Comparison of ENCODE assay signal across 10 cellular contexts in the genomic region with DNA sequence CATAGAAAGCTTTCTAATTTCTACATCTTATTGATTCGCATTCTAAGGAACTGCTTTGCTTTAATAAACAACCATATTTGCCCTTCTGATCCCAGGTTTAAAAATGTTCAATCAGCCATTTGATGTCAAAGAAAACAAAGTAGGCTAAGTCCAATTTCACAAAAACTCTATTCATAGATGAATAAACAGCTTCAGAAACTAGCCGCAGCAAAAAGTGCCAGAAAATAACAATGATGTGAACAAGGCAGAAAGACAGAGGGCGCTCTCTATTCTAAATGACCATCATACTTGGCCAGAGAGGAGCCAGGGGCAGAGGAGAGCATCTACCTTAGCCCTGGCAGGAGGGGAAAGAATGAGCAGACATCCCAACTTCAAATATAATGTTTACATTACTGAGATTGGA. TPM values are rescaled to one million over a fixed set of nuclear protein-coding genes. Genes with fewer than 3 reads are reported as not detected.
DNase-seq lines count a peak whose midpoint lies in the region; ATAC-seq and TF ChIP-seq lines count a peak whose summit lies in the region.
"Had no signal": no experiment of that assay in that cellular context is flagged by ENCODE, and none has a peak within 500 bp of the region (broad histone marks: within the 10 kb centered on the region; RNA-seq: fewer than 3 reads in every experiment).

No MANE protein-coding gene starts in this region.

- intact Hi-C loops in tibial artery (cut with DNase I; ENCODE audit: low total_unique reads) = loop anchor here (10.0 kb wide), 1 partner anchor 86 kb away; no protein-coding TSS in a partner anchor

- H3K4me2 ChIP-seq in GM23338 = no peak overlapping the region

- H3K4me1 ChIP-seq in GM23338 (ENCODE audit: insufficient read depth) (peaks cover 26% of the 10 kb centered on the region), Peyer's patch (peaks cover 0 to 30% (median 0%) of the 10 kb centered on the region in 4 donors), tibial artery (peaks cover 0 to 36% (median 2%) of the 10 kb centered on the region in 4 donors)

- H3K79me2 ChIP-seq in GM23338 (replicated peaks; ENCODE audit: insufficient read depth) = peaks cover 8% of the 10 kb centered on the region; the same call in 1 of the 2 replicates

- no peak for TF ChIP-seq POLR2A in Peyer's patch (IDR thresholded peaks at IDR 0.05)

- peaks cover 17% of the 10 kb centered on the region for H3K27me3 Mint-ChIP-seq in GM23338 (ENCODE audit: insufficient read depth, low read depth, poor library complexity)
- H3K27me3 Mint-ChIP-seq in activated T-cell treated with anti-CD3 and anti-CD28 coated beads, Interleukin-2, amount 50 U/mL, for 72 hours (ENCODE audit: low read depth) = peaks cover 23% of the 10 kb centered on the region

- H3K36me3 Mint-ChIP-seq in GM23338 (ENCODE audit: low read depth) = 0 out of 3 replicates have a peak, but pooled peaks cover under 1% of the 10 kb centered on the region
- H3K36me3 Mint-ChIP-seq in activated naive CD4-positive, alpha-beta T cell treated with anti-CD3 and anti-CD28 coated beads, Interleukin-2, amount 50 U/mL, for 72 hours = no peaks in the 10 kb centered on the region
- H3K36me3 Mint-ChIP-seq in activated T-cell treated with anti-CD3 and anti-CD28 coated beads, Interleukin-2, amount 50 U/mL, for 72 hours (ENCODE audit: insufficient read depth in 2 of 2) = no peaks in the 10 kb centered on the region
- H3K36me3 Mint-ChIP-seq: activated naive CD4-positive, alpha-beta T cell treated with anti-CD3 and anti-CD28 coated beads, Interleukin-2, amount 50 U/mL, for 24 hours had no signal

- peak; percentile 62 for ATAC-seq in GM23338
- no peak for ATAC-seq in activated naive CD4-positive, alpha-beta T cell treated with anti-CD3 and anti-CD28 coated beads, Interleukin-2, amount 50 U/mL, for 72 hours
- ATAC-seq in activated T-cell treated with anti-CD3 and anti-CD28 coated beads, Interleukin-2, amount 50 U/mL, for 72 hours (replicated peaks in 1 of 2) = no peak

- no peaks in the 10 kb centered on the region for H3F3A ChIP-seq in GM23338 (replicated peaks; ENCODE audit: low read depth)

- no peaks in the 10 kb centered on the region for H3K36me3 ChIP-seq in GM23338 (ENCODE audit: insufficient read depth)
- peaks cover 0 to 5% (median 0%) of the 10 kb centered on the region in 3 donors for H3K36me3 ChIP-seq in Peyer's patch
- H3K36me3 ChIP-seq in tibial artery = no peaks in the 10 kb centered on the region

- peaks cover 40% of the 10 kb centered on the region for H3K4me1 Mint-ChIP-seq in GM23338
- H3K4me1 Mint-ChIP-seq in activated T-cell treated with anti-CD3 and anti-CD28 coated beads, Interleukin-2, amount 50 U/mL, for 72 hours (ENCODE audit: low read depth) = peaks cover 10% of the 10 kb centered on the region
- H3K4me1 Mint-ChIP-seq: activated naive CD4-positive, alpha-beta T cell treated with anti-CD3 and anti-CD28 coated beads, Interleukin-2, amount 50 U/mL, for 24 hours had no signal

- H3K27ac Mint-ChIP-seq in GM23338 = no peak overlapping the region
- H3K27ac Mint-ChIP-seq in activated naive CD4-positive, alpha-beta T cell treated with anti-CD3 and anti-CD28 coated beads, Interleukin-2, amount 50 U/mL, for 72 hours = no peak overlapping the region
- no peak overlapping the region for H3K27ac Mint-ChIP-seq in activated T-cell treated with anti-CD3 and anti-CD28 coated beads, Interleukin-2, amount 50 U/mL, for 72 hours
- H3K27ac Mint-ChIP-seq: activated naive CD4-positive, alpha-beta T cell treated with anti-CD3 and anti-CD28 coated beads, Interleukin-2, amount 50 U/mL, for 24 hours had no signal

- DNase-seq in GM23338 (ENCODE audit: low spot score) = peak; percentile 72
- DNase-seq in Peyer's patch = no peak
- DNase-seq in fibroblast of pulmonary artery (ENCODE audit: low read depth) = no peak
- no peak for DNase-seq in retinal pigment epithelial cell (ENCODE audit: low read depth)
- DNase-seq in stimulated activated CD4-positive, alpha-beta T cell treated with anti-CD3 and anti-CD28 coated beads, Interleukin-2, amount 100 ng/mL, for 24 hours = no peak
- no peak for DNase-seq in tibial artery
- no peak for DNase-seq in activated naive CD4-positive, alpha-beta T cell treated with anti-CD3 and anti-CD28 coated beads, Interleukin-2, amount 50 U/mL, for 72 hours (ENCODE audit: low spot score in 2 of 2)
- DNase-seq in activated T-cell treated with anti-CD3 and anti-CD28 coated beads, Interleukin-2, amount 50 U/mL, for 72 hours = no peak
- DNase-seq: SIG-M5 had no signal

- no peak overlapping the region for H2AFZ ChIP-seq in GM23338

- TF ChIP-seq CTCF in GM23338 (conservative IDR thresholded peaks at IDR 0.05; ENCODE audit: low read depth in 2 of 2) = peak; percentile 76 to 80
- TF ChIP-seq CTCF in Peyer's patch (IDR thresholded peaks at IDR 0.05) = peak in 4 of 6 experiments; percentile 14 to 62 (median 54)
- peak; percentile 51 for TF ChIP-seq CTCF in fibroblast of pulmonary artery (IDR thresholded peaks at IDR 0.05; ENCODE audit: low read length, missing control alignments)
- TF ChIP-seq CTCF in retinal pigment epithelial cell (conservative IDR thresholded peaks at IDR 0.05; ENCODE audit: low read depth, low read length) = peak; percentile 63
- TF ChIP-seq CTCF in tibial artery (IDR thresholded peaks at IDR 0.05) = peak in 1 of 2 experiments; percentile 32

- H3K9me3 Mint-ChIP-seq in GM23338 = no peaks in the 10 kb centered on the region; the same call in 2 of the 3 replicates
- H3K9me3 Mint-ChIP-seq in activated naive CD4-positive, alpha-beta T cell treated with anti-CD3 and anti-CD28 coated beads, Interleukin-2, amount 50 U/mL, for 72 hours = no peaks in the 10 kb centered on the region
- no peaks in the 10 kb centered on the region for H3K9me3 Mint-ChIP-seq in activated T-cell treated with anti-CD3 and anti-CD28 coated beads, Interleukin-2, amount 50 U/mL, for 72 hours
- H3K9me3 Mint-ChIP-seq: activated naive CD4-positive, alpha-beta T cell treated with anti-CD3 and anti-CD28 coated beads, Interleukin-2, amount 50 U/mL, for 24 hours had no signal

- H3K9me3 ChIP-seq in Peyer's patch (no peaks in the 10 kb centered on the region), tibial artery (no peaks in the 10 kb centered on the region)

- H3K9me2 ChIP-seq in GM23338 (ENCODE audit: insufficient read depth) = no peaks in the 10 kb centered on the region

- H3K4me3 ChIP-seq in GM23338 (no peak overlapping the region), Peyer's patch (no peak overlapping the region), fibroblast of pulmonary artery (replicated peaks; ENCODE audit: low read depth, low read length) (no peak overlapping the region), retinal pigment epithelial cell (ENCODE audit: low read length) (no peak overlapping the region), tibial artery (no peak overlapping the region)

- H3K27me3 ChIP-seq in GM23338 (ENCODE audit: insufficient read depth) (peaks cover 33% of the 10 kb centered on the region), Peyer's patch (no peaks in the 10 kb centered on the region), tibial artery (no peaks in the 10 kb centered on the region)

- H3K4me3 Mint-ChIP-seq in GM23338 = no peak overlapping the region
- H3K4me3 Mint-ChIP-seq in activated T-cell treated with anti-CD3 and anti-CD28 coated beads, Interleukin-2, amount 50 U/mL, for 72 hours = no peak overlapping the region
- H3K4me3 Mint-ChIP-seq: activated naive CD4-positive, alpha-beta T cell treated with anti-CD3 and anti-CD28 coated beads, Interleukin-2, amount 50 U/mL, for 24 hours had no signal

- H4K20me1 ChIP-seq in GM23338 (replicated peaks; ENCODE audit: insufficient read depth) = peaks cover 14% of the 10 kb centered on the region

- H3K27ac ChIP-seq in GM23338 (ENCODE audit: low read depth) = no peak overlapping the region
- no peak overlapping the region for H3K27ac ChIP-seq in Peyer's patch
- no peak overlapping the region for H3K27ac ChIP-seq in tibial artery

TF ChIP-seq in GM23338, 12 proteins besides CTCF, POLR2A, EP300 and RAD21 (continues in another document):
- no peak for TF ChIP-seq EZH2 (IDR thresholded peaks at IDR 0.05; ENCODE audit: low read depth, unreplicated experiment)

RNA-seq across cellular contexts. Expression of a gene that starts 9.7 kb away (rescaled TPM):
- 3.5 and 5.7 TPM in 2 replicates for total RNA-seq in GM23338 (2014; rRNA removed; shearing (Covaris generic))
- 1.9 and 2.0 TPM in 2 replicates for polyA plus RNA-seq in GM23338 (2016; fragmentation: Nextera tagmentation; extraction: Ambion mirVana)
- 10 to 100 TPM; 29.6 to 34.5 (median 30.1) TPM for total RNA-seq in Peyer's patch
- total RNA-seq in activated naive CD4-positive, alpha-beta T cell treated with anti-CD3 and anti-CD28 coated beads, Interleukin-2, amount 50 U/mL, for 72 hours = under 1 TPM in 1 of 2 donors, not detected in 1; 0.78 TPM
- total RNA-seq in activated T-cell treated with anti-CD3 and anti-CD28 coated beads, Interleukin-2, amount 50 U/mL, for 72 hours = under 1 TPM; 0.07 to 0.12 TPM
